In genomic region chr3:73863546-73864079, GRCh38 we compare ENCODE assay signal across 21 cellular contexts.
"Had no signal": no experiment of that assay in that cellular context is flagged by ENCODE, and none has a peak within 500 bp of the region (broad histone marks: within the 10 kb centered on the region; RNA-seq: fewer than 3 reads in every experiment).

No MANE protein-coding gene starts in this region.

- DNase-seq: dermis blood vessel endothelial cell; dorsolateral prefrontal cortex; effector CD4-positive, alpha-beta T cell; effector memory CD4-positive, alpha-beta T cell; foreskin keratinocyte; heart left ventricle; hypothalamus; immature natural killer cell; islet precursor cell; kidney; kidney glomerular epithelial cell; left colon; lower lobe of right lung; mesenchymal stem cell; mucosa of descending colon; naive B cell had no signal

- H3K9me3 ChIP-seq: esophagus muscularis mucosa, gastroesophageal sphincter, heart left ventricle, lower lobe of right lung, mucosa of descending colon had no signal

- H3K27me3 ChIP-seq: dorsolateral prefrontal cortex, esophagus muscularis mucosa, foreskin keratinocyte, gastroesophageal sphincter, heart left ventricle, hepatocyte had no signal

- H3K4me1 ChIP-seq: esophagus muscularis mucosa, foreskin keratinocyte, gastroesophageal sphincter, heart left ventricle, lower lobe of right lung had no signal

- H3K27ac ChIP-seq: coronary artery, dorsolateral prefrontal cortex, esophagus muscularis mucosa, foreskin keratinocyte, gastroesophageal sphincter, heart left ventricle, hepatocyte, lower lobe of right lung had no signal

- H3K4me3 ChIP-seq: coronary artery, dorsolateral prefrontal cortex, esophagus muscularis mucosa, gastroesophageal sphincter, heart left ventricle, hepatocyte, lower lobe of right lung, mucosa of descending colon had no signal

- H3K36me3 ChIP-seq: esophagus muscularis mucosa, gastroesophageal sphincter, heart left ventricle, lower lobe of right lung had no signal

- ATAC-seq: foreskin keratinocyte, gastroesophageal sphincter, left colon, left lobe of liver, lower lobe of right lung, mucosa of descending colon had no signal
